9 cellular contexts compared by ENCODE assay signal in the genomic region with DNA sequence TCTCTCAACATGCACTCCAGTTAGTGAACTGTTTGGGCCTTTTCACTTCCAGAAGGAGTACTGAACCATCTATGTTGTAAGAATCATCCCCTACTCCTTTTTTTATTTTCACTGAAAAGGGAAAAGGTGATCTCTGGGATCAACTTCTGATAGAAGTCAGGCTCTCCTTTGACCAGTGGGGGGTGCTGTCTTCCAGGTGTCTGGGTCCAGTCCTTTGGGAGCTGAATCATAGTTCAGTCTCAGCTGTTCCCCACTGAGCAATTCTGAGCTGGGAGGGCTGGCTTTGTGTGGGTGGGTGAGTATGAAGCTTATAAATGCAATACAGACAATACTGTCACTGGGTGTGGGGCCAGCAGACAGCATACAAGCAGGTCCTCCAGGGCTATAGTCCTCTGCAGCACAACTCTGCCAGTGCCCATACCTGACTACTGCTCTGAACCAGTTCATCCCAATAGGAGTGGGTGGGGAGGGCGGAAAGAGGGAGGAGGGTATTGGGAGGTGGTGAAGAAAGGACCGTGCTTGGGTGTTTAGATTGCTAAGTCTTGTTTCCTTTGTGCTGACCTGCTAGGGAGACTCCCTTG. TPM values are rescaled to one million over a fixed set of nuclear protein-coding genes. Genes with fewer than 3 reads are reported as not detected.
DNase-seq lines count a peak whose midpoint lies in the region; TF ChIP-seq lines count a peak whose summit lies in the region.
"Had no signal": no experiment of that assay in that cellular context is flagged by ENCODE, and none has a peak within 500 bp of the region (broad histone marks: within the 10 kb centered on the region; RNA-seq: fewer than 3 reads in every experiment).

No MANE protein-coding gene starts in this region.

- H4K20me1 ChIP-seq in OCI-LY1 (ENCODE audit: insufficient read depth, low read length) = no peaks in the 10 kb centered on the region

- H3K4me3 Mint-ChIP-seq in activated naive CD4-positive, alpha-beta T cell treated with anti-CD3 and anti-CD28 coated beads, Interleukin-2, amount 50 U/mL, for 24 hours = no peak overlapping the region
- H3K4me3 Mint-ChIP-seq: naive thymus-derived CD4-positive, alpha-beta T cell had no signal

- no peaks in the 10 kb centered on the region for H3K27me3 Mint-ChIP-seq in activated naive CD4-positive, alpha-beta T cell treated with anti-CD3 and anti-CD28 coated beads, Interleukin-2, amount 50 U/mL, for 24 hours
- H3K27me3 Mint-ChIP-seq: naive thymus-derived CD4-positive, alpha-beta T cell had no signal

- peak; percentile 86 for TF ChIP-seq CTCF in AG09309 (IDR thresholded peaks at IDR 0.05; ENCODE audit: control insufficient read depth, insufficient read depth, low read depth, low read length, missing control alignments)
- peak; percentile 71 for TF ChIP-seq CTCF in OCI-LY1 (IDR thresholded peaks at IDR 0.05; ENCODE audit: low read length)
- peak; percentile 44 for TF ChIP-seq CTCF in left ventricle myocardium inferior (IDR thresholded peaks at IDR 0.05; ENCODE audit: borderline replicate concordance)
- TF ChIP-seq CTCF in vagina (IDR thresholded peaks at IDR 0.05) = peak in 1 of 3 experiments; percentile 30

- no peak overlapping the region for H3K9ac ChIP-seq in OCI-LY1 (ENCODE audit: low read length)

- H3K36me3 ChIP-seq in OCI-LY1 (ENCODE audit: insufficient read depth, low read length) (peaks cover 10% of the 10 kb centered on the region; the same call in 1 of the 2 replicates), left ventricle myocardium inferior (no peaks in the 10 kb centered on the region), vagina (no peaks in the 10 kb centered on the region)

- H2AFZ ChIP-seq in OCI-LY1 (ENCODE audit: low read length) = no peak overlapping the region

- H3K4me2 ChIP-seq in OCI-LY1 (ENCODE audit: low read length) = no peak overlapping the region

- DNase-seq in AG09309 (ENCODE audit: low read depth) (peak; percentile 73), GM19238 (ENCODE audit: insufficient read length, low spot score) (peak; percentile 31), left ventricle myocardium inferior (no peak), vagina (ENCODE audit: extremely low spot score in 2 of 2) (no peak), T-helper 9 cell (no peak)
- DNase-seq in stimulated activated CD4-positive, alpha-beta T cell treated with anti-CD3 and anti-CD28 coated beads, Interleukin-12 subunit alpha, Interleukin-12 subunit beta, amount 100 ng/mL, for 4 hours = peak; percentile 57

- no peaks in the 10 kb centered on the region for H3K79me2 ChIP-seq in OCI-LY1 (ENCODE audit: insufficient read depth, low read length)

- no peaks in the 10 kb centered on the region for H3F3A ChIP-seq in OCI-LY1 (ENCODE audit: insufficient read depth, low read length)

- no peaks in the 10 kb centered on the region for H3K9me2 ChIP-seq in OCI-LY1 (ENCODE audit: low read depth, low read length)

- H3K4me3 ChIP-seq in AG09309 (ENCODE audit: control insufficient read depth, low read depth, low read length) (no peak overlapping the region), OCI-LY1 (ENCODE audit: low read depth, low read length, poor library complexity, severe bottlenecking) (no peak overlapping the region), left ventricle myocardium inferior (no peak overlapping the region), vagina (no peak overlapping the region)

- intact Hi-C loops in left ventricle myocardium inferior (cut with micrococcal nuclease) = no loop called here
- intact Hi-C loops in vagina (cut with DNase I) = no loop called here

- no peaks in the 10 kb centered on the region for H3K36me3 Mint-ChIP-seq in activated naive CD4-positive, alpha-beta T cell treated with anti-CD3 and anti-CD28 coated beads, Interleukin-2, amount 50 U/mL, for 24 hours

- peaks cover 13% of the 10 kb centered on the region for H3K4me1 Mint-ChIP-seq in activated naive CD4-positive, alpha-beta T cell treated with anti-CD3 and anti-CD28 coated beads, Interleukin-2, amount 50 U/mL, for 24 hours

- H3K27ac ChIP-seq in OCI-LY1 (ENCODE audit: low read depth, low read length, poor library complexity, severe bottlenecking) = no peak overlapping the region
- H3K27ac ChIP-seq in left ventricle myocardium inferior (replicated peaks) = no peak overlapping the region
- no peak overlapping the region for H3K27ac ChIP-seq in vagina

- H3K9me3 ChIP-seq in OCI-LY1 (ENCODE audit: low read length) (no peaks in the 10 kb centered on the region), left ventricle myocardium inferior (replicated peaks) (no peaks in the 10 kb centered on the region), vagina (no peaks in the 10 kb centered on the region)

- H3K27me3 ChIP-seq in OCI-LY1 (ENCODE audit: insufficient read depth, low read length) (no peaks in the 10 kb centered on the region), left ventricle myocardium inferior (ENCODE audit: low read depth) (no peaks in the 10 kb centered on the region), vagina (no peaks in the 10 kb centered on the region)

- H3K27ac Mint-ChIP-seq in activated naive CD4-positive, alpha-beta T cell treated with anti-CD3 and anti-CD28 coated beads, Interleukin-2, amount 50 U/mL, for 24 hours = peak overlapping the region; percentile 38

- H3K9me3 Mint-ChIP-seq in activated naive CD4-positive, alpha-beta T cell treated with anti-CD3 and anti-CD28 coated beads, Interleukin-2, amount 50 U/mL, for 24 hours = no peaks in the 10 kb centered on the region
- H3K9me3 Mint-ChIP-seq: naive thymus-derived CD4-positive, alpha-beta T cell had no signal

- H3K4me1 ChIP-seq in OCI-LY1 (ENCODE audit: insufficient read depth, low read length, severe bottlenecking) (peaks cover 10% of the 10 kb centered on the region), left ventricle myocardium inferior (peaks cover 16% of the 10 kb centered on the region), vagina (peaks cover 16% of the 10 kb centered on the region)

- no peak for TF ChIP-seq POLR2A in vagina (IDR thresholded peaks at IDR 0.05)

RNA-seq across cellular contexts. Expression of gene SARS1, which starts 12.5 kb away (rescaled TPM):
- total RNA-seq in left ventricle myocardium inferior (92.0 TPM), vagina (135 TPM)

RNA-seq across cellular contexts. Expression of gene CELSR2, which starts 48.1 kb away (rescaled TPM):
- total RNA-seq in left ventricle myocardium inferior = 4.2 TPM
- 38.5 TPM for total RNA-seq in vagina

Comparison
In these comparisons a context has a peak if more than half of its experiments do, and no peak if none do; other contexts are left out.
1. DNase-seq: peak in AG09309 (single experiment), GM19238 (single experiment) and stimulated activated CD4-positive, alpha-beta T cell treated with anti-CD3 and anti-CD28 coated beads, Interleukin-12 subunit alpha, Interleukin-12 subunit beta, amount 100 ng/mL, for 4 hours (single experiment); none in left ventricle myocardium inferior (single experiment), vagina (0 of 2) and T-helper 9 cell (single experiment).